Comparison of ENCODE assay signal across 17 cellular contexts in the genomic region with DNA sequence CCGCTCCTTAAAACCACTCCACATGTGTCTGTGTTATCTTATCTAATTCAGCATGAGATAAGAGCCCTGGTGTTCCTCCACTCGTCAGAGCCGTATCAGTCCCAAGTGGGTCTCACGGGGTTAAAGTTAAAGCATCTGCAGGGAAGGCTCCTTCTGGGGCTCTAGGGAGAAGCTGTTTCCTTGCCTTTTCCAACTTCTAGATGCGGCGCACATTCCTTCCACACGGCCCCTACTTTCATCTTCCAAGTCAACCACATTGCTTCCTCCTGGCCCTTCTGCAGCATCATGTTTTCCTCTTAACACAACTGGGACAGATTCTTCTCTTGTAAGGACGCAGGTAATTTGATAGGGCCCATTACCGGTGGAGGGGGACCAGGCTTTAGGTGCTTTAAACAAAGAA.
"Had no signal": no experiment of that assay in that cellular context is flagged by ENCODE, and none has a peak within 500 bp of the region (broad histone marks: within the 10 kb centered on the region; RNA-seq: fewer than 3 reads in every experiment).

No MANE protein-coding gene starts in this region.

- H3K4me3 Mint-ChIP-seq: activated CD8-positive, alpha-beta memory T cell treated with anti-CD3 and anti-CD28 coated beads, Interleukin-2, amount 10 ng/mL, durations not matched to agents 7 days and 5 days; activated naive CD8-positive, alpha-beta T cell; activated T-cell treated with anti-CD3 and anti-CD28 coated beads, Interleukin-2, amount 50 U/mL, for 24 hours; dendritic cell treated with granulocyte-macrophage colony-stimulating factor and Interleukin-4, amounts not matched to agents 40 ng/mL and 50 ng/mL, for 4 days; nephron progenitor cell had no signal

- H3K36me3 Mint-ChIP-seq: activated CD8-positive, alpha-beta memory T cell treated with anti-CD3 and anti-CD28 coated beads, Interleukin-2, amount 10 ng/mL, durations not matched to agents 7 days and 5 days; activated naive CD8-positive, alpha-beta T cell had no signal

- ATAC-seq: activated CD4-positive, CD25-positive, alpha-beta regulatory T cell treated with anti-CD3 and anti-CD28 coated beads, Interleukin-2, amount 50 U/mL, for 24 hours; activated CD8-positive, alpha-beta memory T cell treated with anti-CD3 and anti-CD28 coated beads, Interleukin-2, amount 10 ng/mL, durations not matched to agents 7 days and 5 days; left colon; psoas muscle had no signal

- H3K4me1 ChIP-seq: psoas muscle, upper lobe of left lung had no signal

- H3K9me3 ChIP-seq: psoas muscle, upper lobe of left lung had no signal

- H3K27ac ChIP-seq: brain microvascular endothelial cell, psoas muscle, upper lobe of left lung had no signal

- DNase-seq: activated CD4-positive, alpha-beta T cell treated with anti-CD3 and anti-CD28 coated beads, Interleukin-2, amount 50 U/mL, for 4 hours; activated CD8-positive, alpha-beta memory T cell treated with anti-CD3 and anti-CD28 coated beads, Interleukin-2, amount 10 ng/mL, durations not matched to agents 7 days and 5 days; activated effector memory CD4-positive, alpha-beta T cell treated with anti-CD3 and anti-CD28 coated beads, Interleukin-2, amount 50 U/mL, for 16 hours; activated T-cell treated with anti-CD3 and anti-CD28 coated beads, Interleukin-2, amount 50 U/mL, for 24 hours; brain microvascular endothelial cell; cerebellar nuclear complex; erythroblast; left colon; mesenchymal stem cell; nephron progenitor cell; psoas muscle; stimulated activated CD4-positive, alpha-beta T cell treated with anti-CD3 and anti-CD28 coated beads, Interleukin-2, amount 100 ng/mL, for 48 hours; stimulated activated naive CD4-positive, alpha-beta T cell treated with Interleukin-2 at 50 U/mL for 16 hours; upper lobe of left lung had no signal

- H3K4me1 Mint-ChIP-seq: activated CD8-positive, alpha-beta memory T cell treated with anti-CD3 and anti-CD28 coated beads, Interleukin-2, amount 10 ng/mL, durations not matched to agents 7 days and 5 days; nephron progenitor cell had no signal

- H3K27ac Mint-ChIP-seq: activated CD8-positive, alpha-beta memory T cell treated with anti-CD3 and anti-CD28 coated beads, Interleukin-2, amount 10 ng/mL, durations not matched to agents 7 days and 5 days; activated naive CD8-positive, alpha-beta T cell; activated T-cell treated with anti-CD3 and anti-CD28 coated beads, Interleukin-2, amount 50 U/mL, for 24 hours; dendritic cell treated with granulocyte-macrophage colony-stimulating factor and Interleukin-4, amounts not matched to agents 40 ng/mL and 50 ng/mL, for 4 days; nephron progenitor cell had no signal

- H3K4me3 ChIP-seq: psoas muscle, upper lobe of left lung had no signal

- H3K27me3 ChIP-seq: brain microvascular endothelial cell, upper lobe of left lung had no signal

- H3K27me3 Mint-ChIP-seq: activated CD8-positive, alpha-beta memory T cell treated with anti-CD3 and anti-CD28 coated beads, Interleukin-2, amount 10 ng/mL, durations not matched to agents 7 days and 5 days; activated naive CD8-positive, alpha-beta T cell; activated T-cell treated with anti-CD3 and anti-CD28 coated beads, Interleukin-2, amount 50 U/mL, for 24 hours; dendritic cell treated with granulocyte-macrophage colony-stimulating factor and Interleukin-4, amounts not matched to agents 40 ng/mL and 50 ng/mL, for 4 days had no signal

- H3K36me3 ChIP-seq: brain microvascular endothelial cell, upper lobe of left lung had no signal
